In genomic region chr3:45644467-45645201, GRCh38 we compare ENCODE assay signal across 11 cellular contexts. TPM values are rescaled to one million over a fixed set of nuclear protein-coding genes. Genes with fewer than 3 reads are reported as not detected.
A peak's percentile ranks its signal among the peaks of the same experiment; 100 is the strongest.
DNase-seq lines count a peak whose midpoint lies in the region.
"Had no signal": no experiment of that assay in that cellular context is flagged by ENCODE, and none has a peak within 500 bp of the region (broad histone marks: within the 10 kb centered on the region; RNA-seq: fewer than 3 reads in every experiment).

No MANE protein-coding gene starts in this region.

- no peak overlapping the region for H4K91ac ChIP-seq in neuronal stem cell (ENCODE audit: low read depth, low read length, poor library complexity)

- H3K4ac ChIP-seq in neuronal stem cell (ENCODE audit: low read length), result no peak overlapping the region

- no peak overlapping the region for H2BK12ac ChIP-seq in neuronal stem cell (ENCODE audit: low read length)

- no peak overlapping the region for H3K27ac ChIP-seq in neuronal stem cell (replicated peaks; ENCODE audit: low read length)
- H3K27ac ChIP-seq: neutrophil had no signal

- H3K4me3 ChIP-seq in skeletal muscle satellite cell (ENCODE audit: low read length) (peak overlapping the region; percentile 52), neuronal stem cell (ENCODE audit: low read length in 2 of 2) (no peak overlapping the region)

- no CpG with 5 or more reads among the region's 12 CpGs for WGBS in neuronal stem cell (ENCODE audit: extremely low coverage in 2 of 2, insufficient read length in 2 of 2, insufficient replicate concordance in 1 of 2), 2 donors

- no peak overlapping the region for H2BK5ac ChIP-seq in neuronal stem cell (ENCODE audit: low read length)

- no peak overlapping the region for H2AFZ ChIP-seq in neuronal stem cell (ENCODE audit: low read length)

- H4K8ac ChIP-seq in neuronal stem cell (ENCODE audit: low read depth, low read length), result no peak overlapping the region

- H3K36me3 ChIP-seq in skeletal muscle satellite cell (ENCODE audit: insufficient read depth, low read length) (peaks cover 14% of the 10 kb centered on the region), neuronal stem cell (replicated peaks in 1 of 2; ENCODE audit: control insufficient read depth in 2 of 2, insufficient read depth in 2 of 2, low read length in 2 of 2) (peaks cover 0 to 3% of the 10 kb centered on the region in 2 donors)
- H3K36me3 ChIP-seq: neutrophil had no signal

- H2AK5ac ChIP-seq in neuronal stem cell (ENCODE audit: low read depth, low read length), result no peak overlapping the region

- H2BK120ac ChIP-seq in neuronal stem cell (ENCODE audit: low read depth, low read length), result no peak overlapping the region

- H3K9me3 ChIP-seq in skeletal muscle satellite cell (replicated peaks; ENCODE audit: low read length), result no peaks in the 10 kb centered on the region
- H3K9me3 ChIP-seq in neuronal stem cell (replicated peaks in 1 of 2; ENCODE audit: control insufficient read depth in 2 of 2, insufficient read depth in 1 of 2, low read depth in 1 of 2, low read length in 2 of 2), result no peaks in the 10 kb centered on the region
- H3K9me3 ChIP-seq: neutrophil had no signal

- DNase-seq in GM04503 (ENCODE audit: low read depth) (peak; percentile 80), SW 1271 (lab: John Stamatoyannopoulos, UW) (peak; percentile 52 to 85), fibroblast of peridontal ligament (ENCODE audit: extremely low read depth) (peak; percentile 89), neuronal stem cell (ENCODE audit: low spot score) (no peak), NCI-H1930 (lab: John Stamatoyannopoulos, UW) (no peak), activated T-cell treated with anti-CD3 and anti-CD28 coated beads for 4 hours (no peak), cardiac septum (ENCODE audit: low spot score) (no peak)
- DNase-seq: activated CD4-positive, alpha-beta T cell treated with anti-CD3 and anti-CD28 coated beads for 48 hours; NCI-H524 treated with DMSO at 0.1 percent for 48 hours had no signal

- H3K79me1 ChIP-seq in neuronal stem cell (ENCODE audit: low read depth, low read length), result no peaks in the 10 kb centered on the region

- H3K4me2 ChIP-seq in skeletal muscle satellite cell (ENCODE audit: low read length) (peak overlapping the region; percentile 72), neuronal stem cell (ENCODE audit: insufficient read depth, low read length, poor library complexity, severe bottlenecking) (no peak overlapping the region)

- intact Hi-C loops in cardiac septum (cut with DNase I), result no loop called here

- H3K9ac ChIP-seq in skeletal muscle satellite cell (ENCODE audit: low read depth, low read length) (peak overlapping the region; percentile 89), neuronal stem cell (ENCODE audit: low read depth, low read length, poor library complexity) (no peak overlapping the region)

- no peak overlapping the region for H2BK15ac ChIP-seq in neuronal stem cell (ENCODE audit: low read length)

- H3K18ac ChIP-seq in neuronal stem cell (ENCODE audit: low read length), result no peak overlapping the region

- no peak overlapping the region for H3K23ac ChIP-seq in neuronal stem cell (ENCODE audit: low read depth, low read length, poor library complexity)

- H3K4me1 ChIP-seq in skeletal muscle satellite cell (ENCODE audit: control insufficient read depth, insufficient read depth, low read length) (peaks cover 60% of the 10 kb centered on the region), neuronal stem cell (ENCODE audit: control insufficient read depth in 2 of 2, insufficient read depth in 1 of 2, low read depth in 1 of 2, low read length in 2 of 2) (peaks cover 1 to 2% of the 10 kb centered on the region in 2 donors)

- no peaks in the 10 kb centered on the region for H3K27me3 ChIP-seq in skeletal muscle satellite cell (ENCODE audit: control insufficient read depth, insufficient read depth, low read length)
- no peaks in the 10 kb centered on the region for H3K27me3 ChIP-seq in neuronal stem cell (ENCODE audit: control insufficient read depth in 3 of 3, insufficient read depth in 3 of 3, low read depth in 1 of 3, low read length in 3 of 3)
- H3K27me3 ChIP-seq: neutrophil had no signal

- H3K14ac ChIP-seq in neuronal stem cell (ENCODE audit: low read length), result no peak overlapping the region

RNA-seq across cellular contexts. Expression of gene SACM1L, which starts 44.6 kb away (rescaled TPM):
- 18.6 and 20.0 TPM in 2 replicates for total RNA-seq in skeletal muscle satellite cell (2012; rRNA removed)
- 26.9 TPM for polyA plus RNA-seq in neuronal stem cell (2013, experiment 1 of 2)
- polyA plus RNA-seq in neuronal stem cell (2013, experiment 2 of 2), result 26.9 TPM
- total RNA-seq in cardiac septum, result 29.6 TPM

RNA-seq across cellular contexts. Expression of gene LIMD1, which starts 50.1 kb away (rescaled TPM):
- total RNA-seq in skeletal muscle satellite cell (2012; rRNA removed), result 23.8 and 26.4 TPM in 2 replicates
- polyA plus RNA-seq in neuronal stem cell (2013, experiment 1 of 2), result 5.5 TPM
- polyA plus RNA-seq in neuronal stem cell (2013, experiment 2 of 2), result 5.7 TPM
- 30.5 TPM for total RNA-seq in cardiac septum

Comparison
In these comparisons a context has a peak if more than half of its experiments do, and no peak if none do; other contexts are left out.
1. DNase-seq: peak in GM04503 (single experiment), SW 1271 (2 of 2) and fibroblast of peridontal ligament (single experiment); none in neuronal stem cell (single experiment), NCI-H1930 (0 of 2), activated T-cell treated with anti-CD3 and anti-CD28 coated beads for 4 hours (single experiment) and cardiac septum (single experiment).